In the genomic region with DNA sequence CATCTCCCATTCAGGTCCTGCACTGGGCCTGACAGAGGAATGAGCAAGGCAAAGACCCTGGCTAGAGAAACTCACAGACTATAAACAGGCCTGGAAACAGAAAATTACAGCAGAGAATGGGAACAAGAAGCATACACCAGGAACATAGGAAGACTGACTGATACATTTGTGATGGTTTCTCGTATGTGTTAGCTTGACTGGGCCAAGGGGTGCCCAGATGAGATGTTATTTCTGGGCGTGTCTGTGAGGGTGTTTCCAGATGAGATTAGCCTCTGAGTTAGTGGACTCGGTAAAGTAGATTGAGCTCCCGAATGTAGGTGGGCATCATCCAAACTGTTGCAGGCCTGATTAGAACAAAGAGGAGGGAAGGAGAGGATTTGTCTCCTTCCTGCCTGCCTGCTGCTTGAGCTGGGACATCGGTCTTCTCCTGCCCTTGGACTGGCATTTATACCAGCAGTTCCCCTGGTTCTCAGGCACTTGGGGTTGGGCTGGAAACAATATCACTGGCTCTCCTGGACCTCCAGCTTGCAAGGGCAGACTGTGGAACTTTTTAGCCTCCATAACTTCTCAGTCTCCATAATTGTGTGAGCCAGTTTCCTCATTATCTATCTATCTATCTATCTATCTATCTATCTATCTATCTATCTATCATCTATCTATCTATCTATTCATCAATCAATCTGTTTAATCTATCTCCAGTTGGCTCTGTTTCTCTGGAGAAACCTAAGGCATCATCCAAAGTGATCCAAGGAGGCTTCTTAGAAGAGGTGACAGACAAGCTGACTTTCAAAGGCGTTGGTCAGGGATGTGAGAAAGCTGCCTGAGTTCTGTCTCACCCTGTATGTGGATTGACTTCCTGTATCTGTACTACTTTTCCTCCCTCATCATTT, we compare ENCODE assay signal across 23 cellular contexts. TPM values are rescaled to one million over a fixed set of nuclear protein-coding genes. Genes with fewer than 3 reads are reported as not detected.
A peak's percentile ranks its signal among the peaks of the same experiment; 100 is the strongest.
DNase-seq lines count a peak whose midpoint lies in the region; ATAC-seq and TF ChIP-seq lines count a peak whose summit lies in the region.
"Had no signal": no experiment of that assay in that cellular context is flagged by ENCODE, and none has a peak within 500 bp of the region (broad histone marks: within the 10 kb centered on the region; RNA-seq: fewer than 3 reads in every experiment).

No MANE protein-coding gene starts in this region.

- no peak overlapping the region for H3K27ac ChIP-seq in vagina
- H3K27ac ChIP-seq: KMS-11, Peyer's patch, SJCRH30 had no signal

- TF ChIP-seq POLR2A in vagina (IDR thresholded peaks at IDR 0.05): no peak

- H3K9me3 ChIP-seq in vagina: no peaks in the 10 kb centered on the region
- H3K9me3 ChIP-seq: HAP-1, Peyer's patch, SJCRH30 had no signal

- no peaks in the 10 kb centered on the region for H3K36me3 ChIP-seq in vagina
- H3K36me3 ChIP-seq: HAP-1, Peyer's patch, SJCRH30 had no signal

- peaks cover 6% of the 10 kb centered on the region for H3K4me1 Mint-ChIP-seq in stimulated activated effector memory CD8-positive, alpha-beta T cell treated with anti-CD3 and anti-CD28 coated beads, Interleukin-12 subunit alpha, Interleukin-12 subunit beta, amount 100 ng/mL, for 72 hours

- TF ChIP-seq CTCF in vagina (IDR thresholded peaks at IDR 0.05): no peak

- H3K4me3 ChIP-seq in vagina: no peak overlapping the region
- H3K4me3 ChIP-seq: GM23338, HAP-1, Peyer's patch, SJCRH30 had no signal

- ATAC-seq in stimulated activated effector memory CD8-positive, alpha-beta T cell treated with anti-CD3 and anti-CD28 coated beads, Interleukin-12 subunit alpha, Interleukin-12 subunit beta, amount 100 ng/mL, for 72 hours: no peak
- ATAC-seq: CD8-positive, alpha-beta T cell; GM23338 had no signal

- peak; percentile 21 for DNase-seq in activated effector memory CD4-positive, alpha-beta T cell treated with anti-CD3 and anti-CD28 coated beads, Interleukin-2, amount 50 U/mL, for 16 hours
- no peak for DNase-seq in activated effector memory CD4-positive, alpha-beta T cell treated with Interleukin-2 at 50 U/mL for 16 hours
- DNase-seq in islet precursor cell (peak; percentile 35), posterior vena cava (ENCODE audit: low spot score) (peak; percentile 12), vagina (ENCODE audit: extremely low spot score in 2 of 2) (peak; percentile 32 to 74), Kasumi-1 (lab: John Stamatoyannopoulos, UW) (no peak), COLO829 (ENCODE audit: low spot score) (no peak)
- DNase-seq in stimulated activated effector memory CD8-positive, alpha-beta T cell treated with anti-CD3 and anti-CD28 coated beads, Interleukin-12 subunit alpha, Interleukin-12 subunit beta, amount 100 ng/mL, for 72 hours (ENCODE audit: low spot score in 2 of 2): no peak
- DNase-seq: AML-193; C1 segment of cervical spinal cord; Calu3; CD8-positive, alpha-beta T cell; DMS153; NCI-H1694; NCI-H2081; NCI-H2171 treated with DMSO at 0.1 percent for 48 hours; NCI-H526 had no signal

- no peak overlapping the region for H3K27ac Mint-ChIP-seq in stimulated activated effector memory CD8-positive, alpha-beta T cell treated with anti-CD3 and anti-CD28 coated beads, Interleukin-12 subunit alpha, Interleukin-12 subunit beta, amount 100 ng/mL, for 72 hours
- H3K27ac Mint-ChIP-seq: CD8-positive, alpha-beta T cell; GM23338 had no signal

- no peaks in the 10 kb centered on the region for H3K9me3 Mint-ChIP-seq in stimulated activated effector memory CD8-positive, alpha-beta T cell treated with anti-CD3 and anti-CD28 coated beads, Interleukin-12 subunit alpha, Interleukin-12 subunit beta, amount 100 ng/mL, for 72 hours
- H3K9me3 Mint-ChIP-seq: CD8-positive, alpha-beta T cell; GM23338 had no signal

- intact Hi-C loops in posterior vena cava (cut with DNase I): no loop called here
- intact Hi-C loops in vagina (cut with DNase I): no loop called here

- H3K27me3 ChIP-seq in vagina: no peaks in the 10 kb centered on the region
- H3K27me3 ChIP-seq: Peyer's patch, SJCRH30 had no signal

- no peaks in the 10 kb centered on the region for H3K36me3 Mint-ChIP-seq in stimulated activated effector memory CD8-positive, alpha-beta T cell treated with anti-CD3 and anti-CD28 coated beads, Interleukin-12 subunit alpha, Interleukin-12 subunit beta, amount 100 ng/mL, for 72 hours
- H3K36me3 Mint-ChIP-seq: CD8-positive, alpha-beta T cell had no signal

- H3K4me1 ChIP-seq in vagina: no peaks in the 10 kb centered on the region
- H3K4me1 ChIP-seq: HAP-1, Peyer's patch had no signal

- no peak overlapping the region for H3K4me3 Mint-ChIP-seq in stimulated activated effector memory CD8-positive, alpha-beta T cell treated with anti-CD3 and anti-CD28 coated beads, Interleukin-12 subunit alpha, Interleukin-12 subunit beta, amount 100 ng/mL, for 72 hours
- H3K4me3 Mint-ChIP-seq: CD8-positive, alpha-beta T cell; GM23338 had no signal

RNA-seq across cellular contexts. Expression of gene FOXO6, which starts 9.7 kb away (rescaled TPM):
- under 1 TPM; 0.62 to 0.83 TPM for total RNA-seq in posterior vena cava
- total RNA-seq in vagina: 1.7 TPM
- total RNA-seq: OCI-LY7 had no signal

Comparison
In these comparisons a context has a peak if more than half of its experiments do, and no peak if none do; other contexts are left out.
1. DNase-seq: peak in activated effector memory CD4-positive, alpha-beta T cell treated with anti-CD3 and anti-CD28 coated beads, Interleukin-2, amount 50 U/mL, for 16 hours (single experiment), islet precursor cell (single experiment), posterior vena cava (single experiment) and vagina (2 of 2); none in activated effector memory CD4-positive, alpha-beta T cell treated with Interleukin-2 at 50 U/mL for 16 hours (single experiment), Kasumi-1 (0 of 2), COLO829 (single experiment) and stimulated activated effector memory CD8-positive, alpha-beta T cell treated with anti-CD3 and anti-CD28 coated beads, Interleukin-12 subunit alpha, Interleukin-12 subunit beta, amount 100 ng/mL, for 72 hours (0 of 2).